ENCODE assay signal across 14 cellular contexts in genomic region chr15:78057803-78058202, GRCh38. TPM values are rescaled to one million over a fixed set of nuclear protein-coding genes. Genes with fewer than 3 reads are reported as not detected.
DNase-seq lines count a peak whose midpoint lies in the region; ATAC-seq and TF ChIP-seq lines count a peak whose summit lies in the region.
"Had no signal": no experiment of that assay in that cellular context is flagged by ENCODE, and none has a peak within 500 bp of the region (broad histone marks: within the 10 kb centered on the region; RNA-seq: fewer than 3 reads in every experiment).

No MANE protein-coding gene starts in this region.

- H3K27ac Mint-ChIP-seq in naive thymus-derived CD4-positive, alpha-beta T cell: peak overlapping the region; percentile 70 to 93 (median 84)
- H3K27ac Mint-ChIP-seq: GM23338 had no signal

- DNase-seq in left ventricle myocardium inferior: no peak
- DNase-seq in left cardiac atrium: no peak
- no peak for DNase-seq in adipocyte (ENCODE audit: low read depth)
- no peak for DNase-seq in naive thymus-derived CD4-positive, alpha-beta T cell
- DNase-seq in vagina (ENCODE audit: extremely low spot score in 2 of 2): no peak
- no peak for DNase-seq in D341Med (ENCODE audit: low spot score)
- no peak for DNase-seq in NCI-H1105 (lab: John Stamatoyannopoulos, UW)
- DNase-seq: activated gamma-delta T cell treated with Interleukin-2 at 50 U/mL for 16 hours, NCI-H2029, WERI-Rb-1 had no signal

- no peaks in the 10 kb centered on the region for H3K27me3 Mint-ChIP-seq in naive thymus-derived CD4-positive, alpha-beta T cell

- intact Hi-C loops in left ventricle myocardium inferior (cut with micrococcal nuclease) (no loop called here), left cardiac atrium (cut with DNase I) (loop anchor here in 1 of 2 donors (5.0 kb wide), 1 partner anchor 51 kb away; no protein-coding TSS in a partner anchor), vagina (cut with DNase I) (no loop called here)
- intact Hi-C loops in naive thymus-derived CD4-positive, alpha-beta T cell (cut with micrococcal nuclease): no loop called here

- peak overlapping the region; percentile 51 for H3K27ac ChIP-seq in left ventricle myocardium inferior (replicated peaks)
- peak overlapping the region; percentile 42 for H3K27ac ChIP-seq in naive thymus-derived CD4-positive, alpha-beta T cell (ENCODE audit: low read depth, low read length)
- H3K27ac ChIP-seq in vagina: peak overlapping the region; percentile 87
- H3K27ac ChIP-seq: WERI-Rb-1 had no signal

- H3K4me1 ChIP-seq in left ventricle myocardium inferior: peaks cover 84% of the 10 kb centered on the region
- peaks cover 62% of the 10 kb centered on the region for H3K4me1 ChIP-seq in adipocyte (ENCODE audit: control insufficient read depth, insufficient read depth, low read length)
- peaks cover 60 to 68% of the 10 kb centered on the region in 2 donors for H3K4me1 ChIP-seq in naive thymus-derived CD4-positive, alpha-beta T cell (ENCODE audit: control insufficient read depth in 2 of 2, insufficient read depth in 2 of 2, low read length in 2 of 2)
- peaks cover 94% of the 10 kb centered on the region for H3K4me1 ChIP-seq in vagina

- TF ChIP-seq CTCF in left ventricle myocardium inferior (IDR thresholded peaks at IDR 0.05; ENCODE audit: borderline replicate concordance) (no peak), vagina (IDR thresholded peaks at IDR 0.05) (no peak)

- ATAC-seq in left cardiac atrium: no peak
- no peak for ATAC-seq in naive thymus-derived CD4-positive, alpha-beta T cell
- ATAC-seq in GM19023 (IDR thresholded peaks at IDR 0.05; ENCODE audit: unreplicated experiment): no peak
- ATAC-seq: GM23338 had no signal

- peak overlapping the region in 3 of 10 donors; percentile 7 to 49 (median 13) for H3K4me3 Mint-ChIP-seq in naive thymus-derived CD4-positive, alpha-beta T cell
- H3K4me3 Mint-ChIP-seq: GM23338 had no signal

- POLR2A ChIA-PET in naive thymus-derived CD4-positive, alpha-beta T cell (lab: Charles Lee): interaction anchor here (2.5 to 18.1 kb wide), 2 partner anchors 8 to 15 kb away, joined by 15 to 292 read pairs; partner anchors contain the start of gene TBC1D2B

- CTCF ChIA-PET in naive thymus-derived CD4-positive, alpha-beta T cell (lab: Charles Lee): no interaction called here

- no peaks in the 10 kb centered on the region for H3K9me3 Mint-ChIP-seq in naive thymus-derived CD4-positive, alpha-beta T cell
- H3K9me3 Mint-ChIP-seq: GM23338 had no signal

- H3K4me1 Mint-ChIP-seq in naive thymus-derived CD4-positive, alpha-beta T cell: peaks cover 54 to 86% (median 73%) of the 10 kb centered on the region in 7 donors

- H3K4me3 ChIP-seq in left ventricle myocardium inferior (no peak overlapping the region), adipocyte (ENCODE audit: low read length) (no peak overlapping the region), vagina (no peak overlapping the region)
- no peak overlapping the region for H3K4me3 ChIP-seq in naive thymus-derived CD4-positive, alpha-beta T cell (ENCODE audit: low read length)
- H3K4me3 ChIP-seq: GM23338 had no signal

- TF ChIP-seq POLR2A in vagina (IDR thresholded peaks at IDR 0.05): no peak

- H3K36me3 ChIP-seq in left ventricle myocardium inferior (peaks cover 8% of the 10 kb centered on the region), adipocyte (ENCODE audit: control insufficient read depth, insufficient read depth, low read length, severe bottlenecking) (peaks cover 8% of the 10 kb centered on the region), vagina (peaks cover 0 to 9% of the 10 kb centered on the region in 2 donors)
- H3K36me3 ChIP-seq in naive thymus-derived CD4-positive, alpha-beta T cell (ENCODE audit: control insufficient read depth in 2 of 3, insufficient read depth in 3 of 3, low read length in 3 of 3): peaks cover 0 to 8% (median 0%) of the 10 kb centered on the region in 3 experiments

- peaks cover 3 to 13% (median 3%) of the 10 kb centered on the region in 5 donors for H3K36me3 Mint-ChIP-seq in naive thymus-derived CD4-positive, alpha-beta T cell

- H3K27me3 ChIP-seq in left ventricle myocardium inferior (ENCODE audit: low read depth) (no peaks in the 10 kb centered on the region), adipocyte (replicated peaks; ENCODE audit: control insufficient read depth, insufficient read depth, low read length) (no peaks in the 10 kb centered on the region), vagina (no peaks in the 10 kb centered on the region)
- no peaks in the 10 kb centered on the region for H3K27me3 ChIP-seq in naive thymus-derived CD4-positive, alpha-beta T cell (ENCODE audit: control insufficient read depth in 2 of 2, insufficient read depth in 2 of 2, low read length in 2 of 2)

- H3K9ac ChIP-seq in adipocyte (ENCODE audit: low read length): peak overlapping the region; percentile 31

- H3K9me3 ChIP-seq in left ventricle myocardium inferior (replicated peaks) (no peaks in the 10 kb centered on the region), adipocyte (ENCODE audit: control insufficient read depth, low read length) (no peaks in the 10 kb centered on the region), vagina (no peaks in the 10 kb centered on the region)
- no peaks in the 10 kb centered on the region for H3K9me3 ChIP-seq in naive thymus-derived CD4-positive, alpha-beta T cell (ENCODE audit: control insufficient read depth in 2 of 3, low read length in 3 of 3)

RNA-seq across cellular contexts. Expression of gene TBC1D2B, which starts 19.7 kb away (rescaled TPM):
- total RNA-seq in left ventricle myocardium inferior (11.7 TPM), left cardiac atrium (10 to 100 TPM; 20.5 to 23.7 TPM), vagina (63.6 TPM)
- 100 to 1,000 TPM in 2 of 5 experiments, 10 to 100 TPM in 3; 69.7 to 119 (median 86.1) TPM for total RNA-seq in naive thymus-derived CD4-positive, alpha-beta T cell
- polyA plus RNA-seq in naive thymus-derived CD4-positive, alpha-beta T cell: 10 to 100 TPM in 1 of 2 donors, 1 to 10 TPM in 1; 7.4 to 14.5 TPM

RNA-seq across cellular contexts. Expression of gene SH2D7, which starts 34.6 kb away (rescaled TPM):
- not detected for total RNA-seq in left ventricle myocardium inferior
- total RNA-seq in left cardiac atrium: not detected
- total RNA-seq in naive thymus-derived CD4-positive, alpha-beta T cell: not detected
- polyA plus RNA-seq in naive thymus-derived CD4-positive, alpha-beta T cell: not detected
- total RNA-seq in vagina: not detected
- total RNA-seq: GM23338, lung microvascular endothelial cell had no signal
- polyA plus RNA-seq: BJ had no signal
